In genomic region chr2:118527571-118527970, GRCh38 we compare ENCODE assay signal across 28 cellular contexts.
"Had no signal": no experiment of that assay in that cellular context is flagged by ENCODE, and none has a peak within 500 bp of the region (broad histone marks: within the 10 kb centered on the region; RNA-seq: fewer than 3 reads in every experiment).

No MANE protein-coding gene starts in this region.

- H3K4me2 ChIP-seq: smooth muscle cell had no signal

- H3K4me3 ChIP-seq: left ventricle myocardium inferior, lung, ovary, sigmoid colon, smooth muscle cell, stomach, thyroid gland, upper lobe of left lung, vagina had no signal

- H3K4me1 ChIP-seq: left ventricle myocardium inferior, sigmoid colon, stomach, thyroid gland, upper lobe of left lung, vagina had no signal

- H3K36me3 ChIP-seq: brain microvascular endothelial cell, left ventricle myocardium inferior, ovary, sigmoid colon, stomach, thyroid gland, upper lobe of left lung, vagina had no signal

- H3K27ac ChIP-seq: brain microvascular endothelial cell, left ventricle myocardium inferior, ovary, sigmoid colon, stomach, thyroid gland, upper lobe of left lung, vagina, VCaP had no signal

- DNase-seq: activated CD4-positive, alpha-beta T cell treated with anti-CD3 and anti-CD28 coated beads for 4 hours; activated CD4-positive, alpha-beta T cell treated with anti-CD3 and anti-CD28 coated beads, Interleukin-2, amount 50 U/mL, for 48 hours; activated CD8-positive, alpha-beta memory T cell treated with anti-CD3 and anti-CD28 coated beads for 24 hours; activated effector memory CD4-positive, alpha-beta T cell treated with anti-CD3 and anti-CD28 coated beads, Interleukin-2, amount 50 U/mL, for 16 hours; activated naive CD4-positive, alpha-beta T cell treated with anti-CD3 and anti-CD28 coated beads for 36 hours; activated naive CD8-positive, alpha-beta T cell treated with anti-CD3 and anti-CD28 coated beads, Interleukin-2, amount 10 ng/mL, durations not matched to agents 7 days and 5 days; activated T-cell treated with anti-CD3 and anti-CD28 coated beads, Interleukin-2, amount 50 U/mL, for 1 hour; brain microvascular endothelial cell; central memory CD4-positive, alpha-beta T cell; endodermal cell; foreskin melanocyte; left ventricle myocardium inferior; naive B cell; nephron progenitor cell; ovary; retina; sigmoid colon; stimulated activated CD4-positive, alpha-beta T cell treated with anti-CD3 and anti-CD28 coated beads, Interleukin-1b, Interleukin-23, amount 100 ng/mL, for 48 hours; stimulated activated naive B cell treated with anti-CD40 and anti-IgM and Interleukin-4, amounts not matched to agents 10 μg/mL and 1 μg/mL and 100 μg/mL, for 72 hours; stomach; T-helper 9 cell; thyroid gland; upper lobe of left lung had no signal

- H3K27me3 ChIP-seq: brain microvascular endothelial cell, ovary, sigmoid colon, thyroid gland, upper lobe of left lung, vagina had no signal

- H3K9me3 ChIP-seq: ovary, sigmoid colon, thyroid gland, upper lobe of left lung, vagina had no signal

- ATAC-seq: esophagus mucosa; stimulated activated naive B cell treated with anti-CD40 and anti-IgM and Interleukin-4, amounts not matched to agents 10 μg/mL and 1 μg/mL and 100 μg/mL, for 72 hours had no signal
